14 cellular contexts compared by ENCODE assay signal in genomic region chr2:234680688-234681050, GRCh38.
DNase-seq lines count a peak whose midpoint lies in the region; FAIRE-seq and TF ChIP-seq lines count a peak whose summit lies in the region.
"Had no signal": no experiment of that assay in that cellular context is flagged by ENCODE, and none has a peak within 500 bp of the region (broad histone marks: within the 10 kb centered on the region; RNA-seq: fewer than 3 reads in every experiment).

No MANE protein-coding gene starts in this region.

- no peak overlapping the region for H3K9ac ChIP-seq in GM23248

- TF ChIP-seq CTCF in RWPE1 (conservative IDR thresholded peaks at IDR 0.05; ENCODE audit: low read depth), result no peak
- no peak for TF ChIP-seq CTCF in hepatocyte (IDR thresholded peaks at IDR 0.05; ENCODE audit: poor library complexity)
- no peak for TF ChIP-seq CTCF in osteoblast (IDR thresholded peaks at IDR 0.05; ENCODE audit: extremely low read depth, low read depth, low read length)

- POLR2A ChIA-PET in RWPE1 (lab: Yijun Ruan, JAX; ENCODE audit: low non-redundant PET), result no interaction called here

- WGBS in GM23248 (ENCODE audit: low coverage in 1 of 2, low lambda C conversion rate in 2 of 2, missing lambda C conversion rate in 2 of 2), 2 experiments, result 95 to 97% methylated on average over 5 of the region's 5 CpGs
- 88% methylated on average over 5 of the region's 5 CpGs for WGBS in hepatocyte (ENCODE audit: low lambda C conversion rate, missing lambda C conversion rate)

- no peaks in the 10 kb centered on the region for H3K9me3 ChIP-seq in GM23248 (ENCODE audit: low read depth)
- H3K9me3 ChIP-seq in hepatocyte (ENCODE audit: low read depth), result no peaks in the 10 kb centered on the region
- H3K9me3 ChIP-seq in osteoblast (ENCODE audit: low read depth, low read length), result no peaks in the 10 kb centered on the region
- H3K9me3 ChIP-seq: BE2C had no signal

- CTCF ChIA-PET in RWPE1 (lab: Yijun Ruan, JAX), result no interaction called here

- H2AFZ ChIP-seq in GM23248 (no peak overlapping the region), hepatocyte (no peak overlapping the region), osteoblast (ENCODE audit: low read length) (no peak overlapping the region)

- H3K27me3 ChIP-seq in GM23248 (replicated peaks; ENCODE audit: insufficient read depth) (no peaks in the 10 kb centered on the region), hepatocyte (no peaks in the 10 kb centered on the region), osteoblast (ENCODE audit: insufficient read depth, low read length) (no peaks in the 10 kb centered on the region)
- H3K27me3 ChIP-seq: BE2C had no signal

- peak overlapping the region; percentile 87; the same call in 1 of the 2 replicates for H3K27ac ChIP-seq in GM23248
- peak overlapping the region; percentile 90 for H3K27ac ChIP-seq in RWPE1
- H3K27ac ChIP-seq in hepatocyte, result peak overlapping the region; percentile 55
- peak overlapping the region; percentile 98 for H3K27ac ChIP-seq in osteoblast (ENCODE audit: low read depth, low read length)

- H3F3A ChIP-seq in GM23248 (ENCODE audit: insufficient read depth), result peaks cover 36% of the 10 kb centered on the region

- no peaks in the 10 kb centered on the region for H3K36me3 ChIP-seq in GM23248 (ENCODE audit: low read depth)
- H3K36me3 ChIP-seq in hepatocyte (replicated peaks; ENCODE audit: insufficient read depth, low read depth), result no peaks in the 10 kb centered on the region
- no peaks in the 10 kb centered on the region for H3K36me3 ChIP-seq in osteoblast (ENCODE audit: insufficient read depth, low read length)
- H3K36me3 ChIP-seq: BE2C had no signal

- H3K4me1 ChIP-seq in GM23248 (ENCODE audit: insufficient read depth) (peaks cover 34% of the 10 kb centered on the region), hepatocyte (ENCODE audit: insufficient read depth) (peaks cover 21% of the 10 kb centered on the region), osteoblast (ENCODE audit: insufficient read depth, low read length) (peaks cover 38% of the 10 kb centered on the region)
- H3K4me1 ChIP-seq: BE2C had no signal

- H3K4me2 ChIP-seq in GM23248 (ENCODE audit: unreplicated experiment), result peak overlapping the region; percentile 14
- no peak overlapping the region for H3K4me2 ChIP-seq in hepatocyte
- H3K4me2 ChIP-seq in osteoblast (ENCODE audit: insufficient read depth, low read length), result no peak overlapping the region

- H3K9me2 ChIP-seq in GM23248 (ENCODE audit: insufficient read depth) (no peaks in the 10 kb centered on the region), hepatocyte (replicated peaks; ENCODE audit: insufficient read depth) (no peaks in the 10 kb centered on the region)

- FAIRE-seq in urothelium cell line (lab: Jason Lieb, UNC), result no peak
- no peak for FAIRE-seq in HTR-8/SVneo (lab: Jason Lieb, UNC)
- FAIRE-seq: GM19239 had no signal

- H3K79me2 ChIP-seq in GM23248 (ENCODE audit: insufficient read depth) (no peaks in the 10 kb centered on the region), hepatocyte (no peaks in the 10 kb centered on the region), osteoblast (ENCODE audit: insufficient read depth, low read length) (no peaks in the 10 kb centered on the region)

- H3K4me3 ChIP-seq in GM23248 (no peak overlapping the region), hepatocyte (no peak overlapping the region), osteoblast (ENCODE audit: insufficient read depth, low read length) (no peak overlapping the region)

- H4K20me1 ChIP-seq in GM23248 (ENCODE audit: insufficient read depth) (no peaks in the 10 kb centered on the region), hepatocyte (ENCODE audit: insufficient read depth, poor library complexity, severe bottlenecking) (no peaks in the 10 kb centered on the region), osteoblast (ENCODE audit: insufficient read depth, low read length) (no peaks in the 10 kb centered on the region)

- DNase-seq in GM23248 (no peak), RWPE1 (ENCODE audit: low spot score) (no peak), hepatocyte (ENCODE audit: low spot score) (no peak), osteoblast (ENCODE audit: insufficient read length, low spot score, missing footprints) (no peak), NCI-H526 treated with DMSO at 0.1 percent for 48 hours (lab: John Stamatoyannopoulos, UW) (no peak), NK-92 (lab: John Stamatoyannopoulos, UW; ENCODE audit: unreplicated experiment) (no peak), urothelium cell line (ENCODE audit: low spot score) (no peak), HTR-8/SVneo (ENCODE audit: insufficient read length, low spot score) (no peak)
- DNase-seq: BE2C; CD4-positive, alpha-beta T cell; NCI-H1105 treated with DMSO at 0.1 percent for 48 hours; NCI-H187 treated with DMSO at 0.1 percent for 48 hours; SHP77 treated with DMSO at 0.1 percent for 48 hours had no signal

- in situ Hi-C loops in GM23248 (cut with MboI), result no loop called here
